ENCODE assay signal across 27 cellular contexts in the genomic region with DNA sequence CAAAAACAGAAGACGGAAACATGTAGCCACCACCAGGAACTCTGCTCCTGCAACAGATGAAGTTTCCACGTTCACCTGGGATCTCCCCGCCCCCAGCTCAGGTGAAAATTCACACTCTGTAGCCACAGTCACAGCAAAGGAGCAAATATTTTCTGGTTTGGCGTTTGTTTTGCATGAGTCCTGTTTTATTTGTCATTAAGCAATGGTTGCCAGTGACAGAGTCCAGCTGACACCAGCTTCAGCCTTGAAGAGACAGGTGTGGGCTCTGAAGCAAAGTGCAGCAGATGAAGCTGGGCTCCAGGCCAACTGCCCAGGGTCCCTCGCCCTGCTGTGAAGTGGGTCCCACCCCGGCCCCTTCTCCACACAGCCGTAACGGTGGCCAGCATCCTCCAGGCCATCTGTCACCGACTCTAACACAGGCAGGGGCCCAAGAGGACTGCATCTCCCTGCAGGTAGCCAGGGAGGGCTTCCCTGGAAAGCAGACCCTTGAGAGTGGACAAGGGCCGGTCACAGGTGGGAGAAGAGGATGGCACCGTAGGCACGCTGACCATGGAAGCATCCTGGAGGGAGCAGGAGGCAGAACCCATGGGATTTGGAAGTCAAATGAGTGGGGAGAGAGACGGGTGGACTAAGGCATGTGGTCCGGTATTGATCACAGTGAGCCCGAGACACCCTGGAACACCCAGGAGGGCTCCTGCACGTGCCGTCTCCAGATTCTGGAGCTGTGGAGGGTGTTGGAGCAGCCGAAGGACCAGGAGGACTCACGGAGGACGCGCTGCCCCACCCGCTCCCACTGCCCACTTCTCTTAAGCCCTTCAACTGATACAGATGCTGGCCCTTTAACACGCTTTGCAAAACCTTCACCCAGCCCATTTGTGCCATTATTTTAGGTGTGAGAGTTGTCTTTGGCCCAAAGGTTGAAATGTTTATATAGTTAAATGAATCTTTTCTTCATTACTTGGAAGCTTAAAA.
DNase-seq lines count a peak whose midpoint lies in the region; ATAC-seq, FAIRE-seq and TF ChIP-seq lines count a peak whose summit lies in the region.
"Had no signal": no experiment of that assay in that cellular context is flagged by ENCODE, and none has a peak within 500 bp of the region (broad histone marks: within the 10 kb centered on the region; RNA-seq: fewer than 3 reads in every experiment).

No MANE protein-coding gene starts in this region.

- H3K4me1 ChIP-seq in HepG2 (ENCODE audit: insufficient read depth, low read length) = no peaks in the 10 kb centered on the region
- H3K4me1 ChIP-seq in smooth muscle cell (ENCODE audit: low read depth) = peaks cover 11% of the 10 kb centered on the region
- H3K4me1 ChIP-seq: HAP-1, parathyroid adenoma, right atrium auricular region, transverse colon had no signal

- H3K4me2 ChIP-seq in HepG2 (ENCODE audit: low read depth, low read length) = no peak overlapping the region
- no peak overlapping the region for H3K4me2 ChIP-seq in smooth muscle cell

- H3K27me3 ChIP-seq in HepG2 (ENCODE audit: control insufficient read depth in 1 of 2, insufficient read depth in 2 of 2, low read length in 2 of 2) = peaks cover 3 to 38% of the 10 kb centered on the region in 2 experiments; a peak in 4 of 5 replicates
- no peaks in the 10 kb centered on the region for H3K27me3 ChIP-seq in smooth muscle cell (ENCODE audit: low read depth)
- H3K27me3 ChIP-seq: right atrium auricular region, transverse colon had no signal

- H2AFZ ChIP-seq in HepG2 (ENCODE audit: low read length) (no peak overlapping the region), smooth muscle cell (ENCODE audit: low read depth) (no peak overlapping the region)
- H2AFZ ChIP-seq: parathyroid adenoma had no signal

- POLR2A ChIA-PET in HepG2 (lab: Yijun Ruan, JAX) = no interaction called here

- TF ChIP-seq RAD21 in HepG2 (CRISPR knock-in tag; IDR thresholded peaks at IDR 0.05) = no peak

- no peak for TF ChIP-seq POLR2A in HepG2 (IDR thresholded peaks at IDR 0.05; ENCODE audit: insufficient read depth in 1 of 2, low read depth in 2 of 2, low read length in 2 of 2)

- H3K9me3 ChIP-seq in HepG2 (ENCODE audit: low read length) (no peaks in the 10 kb centered on the region), smooth muscle cell (replicated peaks; ENCODE audit: low read depth) (no peaks in the 10 kb centered on the region)
- H3K9me3 ChIP-seq: HAP-1, right atrium auricular region, transverse colon had no signal

- peaks cover 3% of the 10 kb centered on the region; the same call in 1 of the 2 replicates for H4K20me1 ChIP-seq in HepG2 (ENCODE audit: insufficient read depth, low read length)
- H4K20me1 ChIP-seq in smooth muscle cell (ENCODE audit: low read depth) = no peaks in the 10 kb centered on the region

- H3K9ac ChIP-seq in HepG2 (ENCODE audit: insufficient read depth, low read depth, low read length) = no peak overlapping the region
- H3K9ac ChIP-seq in smooth muscle cell (ENCODE audit: low read depth) = no peak overlapping the region
- H3K9ac ChIP-seq: parathyroid adenoma had no signal

- in situ Hi-C loops in HepG2 (cut with HindIII; ENCODE audit: extremely low pct_ligation_motif_present, low pct_unique_long_range_greater_than_20kb) = no loop called here

- H3K27ac ChIP-seq in HepG2 (ENCODE audit: extremely low read length, insufficient read depth, low read length) (no peak overlapping the region), smooth muscle cell (ENCODE audit: low read depth) (no peak overlapping the region)
- H3K27ac ChIP-seq: coronary artery, parathyroid adenoma, right atrium auricular region, transverse colon had no signal

- DNase-seq in COLO668 (lab: John Stamatoyannopoulos, UW; ENCODE audit: unreplicated experiment) = peak; percentile 42
- peak; percentile 56 for DNase-seq in NCI-H1105 treated with DMSO at 0.1 percent for 48 hours (lab: John Stamatoyannopoulos, UW)
- peak; percentile 68 to 76 for DNase-seq in SHP77 (lab: John Stamatoyannopoulos, UW)
- DNase-seq in HepG2 (ENCODE audit: low spot score) = no peak
- DNase-seq in HT-29 (ENCODE audit: low spot score) = no peak
- DNase-seq in NCI-H2196 treated with DMSO at 0.1 percent for 48 hours (lab: John Stamatoyannopoulos, UW; ENCODE audit: unreplicated experiment) = no peak
- no peak for DNase-seq in smooth muscle cell (lab: John Stamatoyannopoulos, UW; ENCODE audit: unreplicated experiment)
- no peak for DNase-seq in hypothalamus (lab: John Stamatoyannopoulos, UW)
- DNase-seq: activated CD4-positive, alpha-beta T cell treated with anti-CD3 and anti-CD28 coated beads, Interleukin-2, amount 50 U/mL, for 1 hour; activated CD8-positive, alpha-beta memory T cell treated with anti-CD3 and anti-CD28 coated beads, Interleukin-2, amount 10 ng/mL, durations not matched to agents 7 days and 5 days; activated T-cell treated with anti-CD3 and anti-CD28 coated beads, Interleukin-2, amount 50 U/mL, for 72 hours; foreskin fibroblast; mammary epithelial cell; NCI-H187 treated with DMSO at 0.1 percent for 48 hours; NCI-H226; nephron progenitor cell; NK-92 treated with Interleukin-12 subunit alpha and Interleukin-12 subunit beta, amount 100 ng/mL, for 24 hours; SIG-M5; stimulated activated CD4-positive, alpha-beta T cell treated with anti-CD3 and anti-CD28 coated beads, Interleukin-4, amount 100 ng/mL, for 1 hour; T1000; transverse colon had no signal

- peak; percentile 70 for ATAC-seq in HepG2
- ATAC-seq: activated CD8-positive, alpha-beta memory T cell treated with anti-CD3 and anti-CD28 coated beads, Interleukin-2, amount 10 ng/mL, durations not matched to agents 7 days and 5 days; activated T-cell treated with anti-CD3 and anti-CD28 coated beads, Interleukin-2, amount 50 U/mL, for 72 hours; esophagus mucosa; Panc1 had no signal

- no peaks in the 10 kb centered on the region for H3F3A ChIP-seq in smooth muscle cell (ENCODE audit: low read depth)

- no peak overlapping the region for H3K4me3 ChIP-seq in HepG2 (replicated peaks in 1 of 3; ENCODE audit: insufficient read depth in 1 of 3, low read depth in 2 of 3, low read length in 3 of 3)
- H3K4me3 ChIP-seq in smooth muscle cell = no peak overlapping the region
- H3K4me3 ChIP-seq: coronary artery, HAP-1, right atrium auricular region, transverse colon had no signal

- WGBS in HepG2 (ENCODE audit: low lambda C conversion rate) = 16% methylated on average over 8 of the region's 23 CpGs
- WGBS in smooth muscle cell (ENCODE audit: low lambda C conversion rate) = 91% methylated on average over 22 of the region's 23 CpGs

- H3K79me2 ChIP-seq in HepG2 (ENCODE audit: insufficient read depth, low read length) (no peaks in the 10 kb centered on the region), smooth muscle cell (ENCODE audit: low read depth) (no peaks in the 10 kb centered on the region)
- H3K79me2 ChIP-seq: parathyroid adenoma had no signal

- no peak for FAIRE-seq in HepG2 (lab: Jason Lieb, UNC)

- H3K36me3 ChIP-seq in HepG2 (replicated peaks in 1 of 2; ENCODE audit: control insufficient read depth in 1 of 2, insufficient read depth in 2 of 2, low read length in 2 of 2) = no peaks in the 10 kb centered on the region
- no peaks in the 10 kb centered on the region for H3K36me3 ChIP-seq in smooth muscle cell (ENCODE audit: low read depth)
- H3K36me3 ChIP-seq: HAP-1, right atrium auricular region, transverse colon had no signal

- TF ChIP-seq CTCF in HepG2 (CRISPR knock-in tag; IDR thresholded peaks at IDR 0.05) (no peak), smooth muscle cell (IDR thresholded peaks at IDR 0.05; ENCODE audit: borderline replicate concordance, insufficient read depth, poor library complexity, severe bottlenecking) (no peak)

- no peak for TF ChIP-seq EP300 in HepG2 (IDR thresholded peaks at IDR 0.05; ENCODE audit: low read depth in 2 of 2, low read length in 2 of 2)
- no peak for TF ChIP-seq EP300 in HepG2 (CRISPR knock-in tag; IDR thresholded peaks at IDR 0.05; ENCODE audit: borderline replicate concordance)

- CTCF ChIA-PET in HepG2 (lab: Yijun Ruan, JAX; ENCODE audit: low intra/inter-chr PET ratio, low total read pairs) = no interaction called here

- intact Hi-C loops in HepG2 (cut with micrococcal nuclease; ENCODE audit: unreplicated experiment) = no loop called here

- no TSS peak for BruUV-seq in HepG2 (replicated peaks; lab: Mats Ljungman, UMichigan)

TF ChIP-seq in HepG2, 621 proteins besides CTCF, POLR2A, EP300 and RAD21:
- TF ChIP-seq JUNB (CRISPR knock-in tag; IDR thresholded peaks at IDR 0.05; ENCODE audit: borderline replicate concordance) (no peak), CEBPB (IDR thresholded peaks at IDR 0.05; ENCODE audit: borderline replicate concordance, low read depth, low read length) (peak; percentile 40; the same call in 1 of the 2 replicates)
- TF ChIP-seq, protein P1, sequence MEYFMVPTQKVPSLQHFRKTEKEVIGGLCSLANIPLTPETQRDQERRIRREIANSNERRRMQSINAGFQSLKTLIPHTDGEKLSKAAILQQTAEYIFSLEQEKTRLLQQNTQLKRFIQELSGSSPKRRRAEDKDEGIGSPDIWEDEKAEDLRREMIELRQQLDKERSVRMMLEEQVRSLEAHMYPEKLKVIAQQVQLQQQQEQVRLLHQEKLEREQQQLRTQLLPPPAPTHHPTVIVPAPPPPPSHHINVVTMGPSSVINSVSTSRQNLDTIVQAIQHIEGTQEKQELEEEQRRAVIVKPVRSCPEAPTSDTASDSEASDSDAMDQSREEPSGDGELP (IDR thresholded peaks at IDR 0.05; ENCODE audit: borderline replicate concordance, low read depth) = 0 out of 2 replicates have a peak, but pooled peaks have one; percentile 19

Comparison
In these comparisons a context has a peak if more than half of its experiments do, and no peak if none do; other contexts are left out.
1. DNase-seq: peak in COLO668 (single experiment), NCI-H1105 treated with DMSO at 0.1 percent for 48 hours (single experiment) and SHP77 (2 of 2); none in HepG2 (single experiment), HT-29 (single experiment), NCI-H2196 treated with DMSO at 0.1 percent for 48 hours (single experiment), smooth muscle cell (single experiment) and hypothalamus (0 of 51).